22 cellular contexts compared by ENCODE assay signal in genomic region chr19:41234512-41235208, GRCh38. TPM values are rescaled to one million over a fixed set of nuclear protein-coding genes. Genes with fewer than 3 reads are reported as not detected.
"Had no signal": no experiment of that assay in that cellular context is flagged by ENCODE, and none has a peak within 500 bp of the region (broad histone marks: within the 10 kb centered on the region; RNA-seq: fewer than 3 reads in every experiment).

No MANE protein-coding gene starts in this region.

- H3K4me3 ChIP-seq: adrenal gland, ascending aorta, gastroesophageal sphincter, left ventricle myocardium inferior, stomach, suprapubic skin, transverse colon, vagina had no signal

- H3K9me3 ChIP-seq: adrenal gland, ascending aorta, gastroesophageal sphincter, left ventricle myocardium inferior, stomach, suprapubic skin, transverse colon, vagina had no signal

- DNase-seq: activated CD4-positive, alpha-beta T cell treated with anti-CD3 and anti-CD28 coated beads, Interleukin-2, amount 10 ng/mL, durations not matched to agents 7 days and 5 days; activated CD4-positive, CD25-positive, alpha-beta regulatory T cell treated with anti-CD3 and anti-CD28 coated beads, Interleukin-2, amount 50 U/mL, for 72 hours; activated CD8-positive, alpha-beta memory T cell treated with anti-CD3 and anti-CD28 coated beads, Interleukin-2, amount 10 ng/mL, durations not matched to agents 7 days and 5 days; activated CD8-positive, alpha-beta T cell treated with anti-CD3 and anti-CD28 coated beads for 36 hours; activated T-cell treated with anti-CD3 and anti-CD28 coated beads for 4 hours; brain microvascular endothelial cell; left ventricle myocardium inferior; naive thymus-derived CD4-positive, alpha-beta T cell; occipital lobe; small intestine; stomach; transverse colon had no signal

- H3K36me3 ChIP-seq: transverse colon had no signal

- H3K27me3 ChIP-seq: adrenal gland, ascending aorta, brain microvascular endothelial cell, gastroesophageal sphincter, stomach, suprapubic skin, transverse colon, vagina had no signal

- FAIRE-seq: colon, small intestine had no signal

- ATAC-seq: activated CD8-positive, alpha-beta memory T cell treated with anti-CD3 and anti-CD28 coated beads, Interleukin-2, amount 10 ng/mL, durations not matched to agents 7 days and 5 days; activated CD8-positive, alpha-beta T cell treated with anti-CD3 and anti-CD28 coated beads for 36 hours had no signal

- H3K4me1 ChIP-seq: ascending aorta, left ventricle myocardium inferior, stomach, vagina had no signal

- H3K27ac ChIP-seq: brain microvascular endothelial cell, gastroesophageal sphincter, left ventricle myocardium inferior, stomach, suprapubic skin, transverse colon, vagina, VCaP had no signal

RNA-seq across cellular contexts. Expression of gene AXL, which starts 15.6 kb away (rescaled TPM):
- total RNA-seq: T-helper 2 cell treated with Interferon-gamma antibody and Interleukin-4, amounts not matched to agents 100 ng/mL and 5 ng/mL, for 36 hours had no signal

RNA-seq across cellular contexts. Expression of gene CYP2S1, which starts 41.6 kb away (rescaled TPM):
- total RNA-seq: activated CD8-positive, alpha-beta T cell treated with anti-CD3 and anti-CD28 coated beads for 36 hours; ascending aorta; lung microvascular endothelial cell; neural crest cell had no signal
- polyA plus RNA-seq: naive thymus-derived CD4-positive, alpha-beta T cell had no signal
